In the genomic region with DNA sequence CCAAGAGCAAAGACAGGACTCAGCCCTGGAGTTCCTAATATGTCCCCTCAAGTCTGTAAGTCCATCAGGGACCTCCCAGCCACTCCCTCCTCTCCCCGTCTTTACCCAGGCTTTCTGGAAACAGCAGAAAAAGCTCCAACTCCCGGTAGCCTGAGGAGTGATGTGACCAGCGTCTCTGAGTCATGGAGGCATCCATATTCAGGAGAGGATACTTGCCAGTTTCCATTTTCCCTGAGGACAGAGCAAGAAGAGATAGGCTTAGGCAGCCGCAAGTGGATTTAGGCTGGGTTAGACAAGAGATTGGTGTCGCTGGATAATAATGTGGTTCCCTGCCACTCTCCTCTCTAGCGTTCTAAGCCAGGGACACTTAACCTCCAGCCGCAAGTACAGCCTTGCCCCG, we compare ENCODE assay signal across 14 cellular contexts.
DNase-seq lines count a peak whose midpoint lies in the region; FAIRE-seq and TF ChIP-seq lines count a peak whose summit lies in the region.
"Had no signal": no experiment of that assay in that cellular context is flagged by ENCODE, and none has a peak within 500 bp of the region (broad histone marks: within the 10 kb centered on the region; RNA-seq: fewer than 3 reads in every experiment).

No MANE protein-coding gene starts in this region.

- H3K23ac ChIP-seq in H1 (ENCODE audit: insufficient read length) = no peak overlapping the region
- H3K23ac ChIP-seq in mesendoderm (ENCODE audit: low read length) = no peak overlapping the region

- no peak for TF ChIP-seq RAD21 in H1 (IDR thresholded peaks at IDR 0.05 in 1 of 2, conservative IDR thresholded peaks at IDR 0.05 in 1 of 2; ENCODE audit: low read depth in 2 of 2, low read length in 2 of 2)

- 84% methylated on average over 8 of the region's 8 CpGs; no CpG with 5 or more reads in 1 of the 2 experiments for WGBS in H1 (ENCODE audit: extremely low coverage in 1 of 2, insufficient coverage in 1 of 2, insufficient read length in 1 of 2, insufficient replicate concordance in 2 of 2, low coverage in 1 of 2, low lambda C conversion rate in 2 of 2, missing lambda C conversion rate in 1 of 2), 2 experiments
- WGBS in mesendoderm (ENCODE audit: extremely low coverage, insufficient coverage, low lambda C conversion rate) = no CpG with 5 or more reads among the region's 8 CpGs
- WGBS in hepatocyte (ENCODE audit: low lambda C conversion rate, missing lambda C conversion rate) = 83% methylated on average over 8 of the region's 8 CpGs

- H3K79me1 ChIP-seq in H1 (ENCODE audit: low read depth, low read length) (no peaks in the 10 kb centered on the region), mesendoderm (ENCODE audit: low read length) (no peaks in the 10 kb centered on the region)

- peak; percentile 51 for DNase-seq in RPMI7951 (ENCODE audit: low read depth)
- DNase-seq in H1 (ENCODE audit: low read depth in 1 of 2, low spot score in 2 of 2) = no peak
- DNase-seq in mesendoderm = peak; percentile 34
- no peak for DNase-seq in NCI-H1105 (lab: John Stamatoyannopoulos, UW)
- no peak for DNase-seq in hepatocyte (ENCODE audit: low spot score)
- no peak for DNase-seq in NCI-H524 treated with DMSO at 0.1 percent for 48 hours (lab: John Stamatoyannopoulos, UW)
- no peak for DNase-seq in AG08396 (ENCODE audit: low spot score)
- DNase-seq: BE2C; CD8-positive, alpha-beta T cell; COR-L47; DND-41; GF-D8 had no signal

- H2BK120ac ChIP-seq in H1 (replicated peaks; ENCODE audit: low read depth, low read length) = no peak overlapping the region
- H2BK120ac ChIP-seq in mesendoderm (ENCODE audit: low read depth, low read length) = no peak overlapping the region

- H2BK5ac ChIP-seq in H1 (ENCODE audit: low read depth, low read length) (no peak overlapping the region), mesendoderm (ENCODE audit: low read length) (no peak overlapping the region)

- H3K9me3 ChIP-seq in H1 (ENCODE audit: insufficient read depth in 2 of 2, low read depth in 1 of 2, low read length in 1 of 2) (no peaks in the 10 kb centered on the region), hepatocyte (ENCODE audit: low read depth) (no peaks in the 10 kb centered on the region)
- H3K9me3 ChIP-seq: BE2C had no signal

- H3K56ac ChIP-seq in H1 (replicated peaks; ENCODE audit: insufficient read length, low read depth, low read length) = no peak overlapping the region
- no peak overlapping the region for H3K56ac ChIP-seq in mesendoderm (ENCODE audit: low read length)

- CTCF ChIA-PET in H1 (lab: Charles Lee; ENCODE audit: partially characterized antibody) = interaction anchor here (1.0 to 19.6 kb wide), 6 partner anchors 15 to 84 kb away, joined by 3 to 300 read pairs (median 4); no protein-coding TSS in a partner anchor

- TF ChIP-seq CTCF in H1 (IDR thresholded peaks at IDR 0.05; ENCODE audit: control extremely low read depth in 1 of 3, insufficient read depth in 1 of 3, low read depth in 1 of 3, low read length in 3 of 3) = no peak
- TF ChIP-seq CTCF in hepatocyte (IDR thresholded peaks at IDR 0.05; ENCODE audit: poor library complexity) = no peak

- H3K23me2 ChIP-seq in H1 (ENCODE audit: low read depth, low read length) = no peaks in the 10 kb centered on the region; the same call in 1 of the 2 replicates

- H3K9me2 ChIP-seq in hepatocyte (replicated peaks; ENCODE audit: insufficient read depth) = no peaks in the 10 kb centered on the region

- no peak overlapping the region for H3K9ac ChIP-seq in H1 (replicated peaks in 1 of 4; ENCODE audit: extremely low read depth in 1 of 4, low read depth in 3 of 4, low read length in 3 of 4)
- no peak overlapping the region for H3K9ac ChIP-seq in mesendoderm (ENCODE audit: low read length)

- H2AK5ac ChIP-seq in H1 (ENCODE audit: low read depth, low read length) = no peak overlapping the region
- H2AK5ac ChIP-seq in mesendoderm (ENCODE audit: low read length) = no peak overlapping the region

- H3K79me2 ChIP-seq in H1 (ENCODE audit: control insufficient read depth in 1 of 2, insufficient read depth in 2 of 2, low read length in 2 of 2) (no peaks in the 10 kb centered on the region), mesendoderm (ENCODE audit: control insufficient read depth, insufficient read depth, low read length) (no peaks in the 10 kb centered on the region), hepatocyte (no peaks in the 10 kb centered on the region)

- POLR2A ChIA-PET in H1 (lab: Charles Lee; ENCODE audit: partially characterized antibody) = no interaction called here

- no peak for FAIRE-seq in H1 (lab: Jason Lieb, UNC)
- FAIRE-seq: A204.1 had no signal

- H3K27ac ChIP-seq in H1 (ENCODE audit: low read depth, low read length) (no peak overlapping the region), mesendoderm (ENCODE audit: low read depth, low read length) (no peak overlapping the region), hepatocyte (no peak overlapping the region)
- H3K27ac ChIP-seq: C4-2B had no signal

- no peak overlapping the region for H4K8ac ChIP-seq in H1 (ENCODE audit: extremely low read depth, insufficient read depth, low read length)
- H4K8ac ChIP-seq in mesendoderm (ENCODE audit: low read depth, low read length) = no peak overlapping the region

- no peak overlapping the region for H2AFZ ChIP-seq in H1 (ENCODE audit: low read length)
- no peak overlapping the region for H2AFZ ChIP-seq in hepatocyte

- H4K5ac ChIP-seq in H1 (ENCODE audit: insufficient read length, low read depth, low read length) = no peak overlapping the region
- no peak overlapping the region for H4K5ac ChIP-seq in mesendoderm (ENCODE audit: low read length)

- H3K4me1 ChIP-seq in H1 (replicated peaks in 1 of 4; ENCODE audit: control insufficient read depth in 3 of 4, insufficient read depth in 4 of 4, low read length in 3 of 4) = peaks cover under 1 to 16% (median 6%) of the 10 kb centered on the region in 4 experiments
- peaks cover 2% of the 10 kb centered on the region for H3K4me1 ChIP-seq in mesendoderm (ENCODE audit: control insufficient read depth, low read depth, low read length)
- H3K4me1 ChIP-seq in hepatocyte (ENCODE audit: insufficient read depth) = no peaks in the 10 kb centered on the region
- H3K4me1 ChIP-seq: BE2C had no signal

- no peak for TF ChIP-seq POLR2A in H1 (IDR thresholded peaks at IDR 0.05; ENCODE audit: control extremely low read depth in 1 of 2, low read depth in 2 of 2, low read length in 2 of 2)

- peak overlapping the region; percentile 51; the same call in 1 of the 2 replicates for H2BK15ac ChIP-seq in H1 (ENCODE audit: low read length)
- no peak overlapping the region for H2BK15ac ChIP-seq in mesendoderm (replicated peaks; ENCODE audit: low read depth)

- H3K4me2 ChIP-seq in H1 (ENCODE audit: insufficient read depth in 1 of 2, low read depth in 2 of 2, low read length in 2 of 2) (no peak overlapping the region), mesendoderm (ENCODE audit: low read length) (no peak overlapping the region), hepatocyte (no peak overlapping the region)

- H3K36me3 ChIP-seq in H1 (ENCODE audit: control insufficient read depth in 2 of 4, insufficient read depth in 4 of 4, low read length in 3 of 4) (no peaks in the 10 kb centered on the region), mesendoderm (ENCODE audit: control insufficient read depth, insufficient read depth, low read length) (no peaks in the 10 kb centered on the region), hepatocyte (replicated peaks; ENCODE audit: insufficient read depth, low read depth) (no peaks in the 10 kb centered on the region)
- H3K36me3 ChIP-seq: BE2C had no signal

- peak overlapping the region; percentile 3; the same call in 1 of the 2 replicates for H2BK12ac ChIP-seq in H1 (ENCODE audit: low read depth, low read length)

- no peak overlapping the region for H4K91ac ChIP-seq in H1 (replicated peaks; ENCODE audit: insufficient read length, low read length)

- 0 out of 2 replicates have a peak overlapping the region, but pooled peaks have one; percentile 66 for H2BK20ac ChIP-seq in H1 (ENCODE audit: low read length)

- H3K4ac ChIP-seq in H1 (replicated peaks; ENCODE audit: insufficient read length, low read depth, low read length) (no peak overlapping the region), mesendoderm (ENCODE audit: low read depth, low read length) (no peak overlapping the region)

- H3K14ac ChIP-seq in H1 (ENCODE audit: insufficient read length) = no peak overlapping the region

- H3K4me3 ChIP-seq in H1 (ENCODE audit: extremely low read depth in 1 of 4, insufficient read depth in 2 of 4, low read depth in 3 of 4, low read length in 4 of 4) (no peak overlapping the region), mesendoderm (ENCODE audit: low read length) (no peak overlapping the region), hepatocyte (no peak overlapping the region)

- TF ChIP-seq EP300 in H1 (IDR thresholded peaks at IDR 0.05; ENCODE audit: borderline replicate concordance in 1 of 2, low read depth in 2 of 2, low read length in 2 of 2) = no peak

- H3K27me3 ChIP-seq in H1 (replicated peaks in 1 of 4; ENCODE audit: control insufficient read depth in 3 of 4, extremely low read depth in 1 of 4, insufficient read depth in 3 of 4, low read length in 3 of 4) = no peaks in the 10 kb centered on the region; a peak in 2 of 7 replicates
- H3K27me3 ChIP-seq in mesendoderm (ENCODE audit: insufficient read depth, low read length, poor library complexity) = no peaks in the 10 kb centered on the region
- no peaks in the 10 kb centered on the region for H3K27me3 ChIP-seq in hepatocyte
- H3K27me3 ChIP-seq: BE2C had no signal

- H3K18ac ChIP-seq in H1 (ENCODE audit: extremely low read depth, low read length) (no peak overlapping the region), mesendoderm (ENCODE audit: low read length) (no peak overlapping the region)

- no peaks in the 10 kb centered on the region for H4K20me1 ChIP-seq in H1 (replicated peaks in 1 of 2; ENCODE audit: control insufficient read depth in 1 of 2, insufficient read depth in 2 of 2, low read length in 2 of 2)
- no peaks in the 10 kb centered on the region for H4K20me1 ChIP-seq in hepatocyte (ENCODE audit: insufficient read depth, poor library complexity, severe bottlenecking)

TF ChIP-seq in H1, 55 proteins besides CTCF, POLR2A, EP300 and RAD21:
- TF ChIP-seq, protein P1, sequence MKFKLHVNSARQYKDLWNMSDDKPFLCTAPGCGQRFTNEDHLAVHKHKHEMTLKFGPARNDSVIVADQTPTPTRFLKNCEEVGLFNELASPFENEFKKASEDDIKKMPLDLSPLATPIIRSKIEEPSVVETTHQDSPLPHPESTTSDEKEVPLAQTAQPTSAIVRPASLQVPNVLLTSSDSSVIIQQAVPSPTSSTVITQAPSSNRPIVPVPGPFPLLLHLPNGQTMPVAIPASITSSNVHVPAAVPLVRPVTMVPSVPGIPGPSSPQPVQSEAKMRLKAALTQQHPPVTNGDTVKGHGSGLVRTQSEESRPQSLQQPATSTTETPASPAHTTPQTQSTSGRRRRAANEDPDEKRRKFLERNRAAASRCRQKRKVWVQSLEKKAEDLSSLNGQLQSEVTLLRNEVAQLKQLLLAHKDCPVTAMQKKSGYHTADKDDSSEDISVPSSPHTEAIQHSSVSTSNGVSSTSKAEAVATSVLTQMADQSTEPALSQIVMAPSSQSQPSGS (IDR thresholded peaks at IDR 0.05; ENCODE audit: low read length) = no peak
- TF ChIP-seq KDM1A (IDR thresholded peaks at IDR 0.05; ENCODE audit: borderline replicate concordance, low read length) = no peak
TF ChIP-seq in H1: peak in this region for 0.

Comparison
In these comparisons a context has a peak if more than half of its experiments do, and no peak if none do; other contexts are left out.
1. DNase-seq: peak in RPMI7951 (single experiment) and mesendoderm (single experiment); none in H1 (0 of 2), NCI-H1105 (single experiment), hepatocyte (single experiment), NCI-H524 treated with DMSO at 0.1 percent for 48 hours (single experiment) and AG08396 (single experiment).